ENCODE assay signal across 8 cellular contexts in genomic region chr16:71961066-71962039, GRCh38. TPM values are rescaled to one million over a fixed set of nuclear protein-coding genes. Genes with fewer than 3 reads are reported as not detected.
DNase-seq lines count a peak whose midpoint lies in the region; ATAC-seq and TF ChIP-seq lines count a peak whose summit lies in the region.

No MANE protein-coding gene starts in this region.

- no peaks in the 10 kb centered on the region for H3K36me3 Mint-ChIP-seq in activated T-helper 2 cell treated with anti-CD3 and anti-CD28 coated beads, Interferon-gamma antibody, Interleukin-2, Interleukin-4, amounts not matched to agents 10 μg/mL and 5 μg/mL and 100 μg/mL, durations not matched to agents 14 hours and 24 hours and 36 hours (ENCODE audit: low read depth)

- TF ChIP-seq CTCF in RWPE2 (IDR thresholded peaks at IDR 0.05; ENCODE audit: poor library complexity, severe bottlenecking) (peak; percentile 94), omental fat pad (IDR thresholded peaks at IDR 0.05) (peak in 1 of 3 donors; percentile 49), thoracic aorta (IDR thresholded peaks at IDR 0.05) (peak; percentile 81)

- DNase-seq in D341Med (ENCODE audit: low spot score) (peak; percentile 80), M059J (ENCODE audit: low read depth) (peak; percentile 85), RWPE2 (ENCODE audit: low spot score) (no peak), foreskin melanocyte (peak; percentile 78), omental fat pad (ENCODE audit: low spot score) (peak; percentile 80), thoracic aorta (ENCODE audit: low spot score) (peak; percentile 54)
- peak; percentile 67 for DNase-seq in activated T-helper 2 cell treated with anti-CD3 and anti-CD28 coated beads, Interferon-gamma antibody, Interleukin-2, Interleukin-4, amounts not matched to agents 10 μg/mL and 5 μg/mL and 100 μg/mL, durations not matched to agents 14 hours and 24 hours and 36 hours (ENCODE audit: low spot score)

- peaks cover 4% of the 10 kb centered on the region for H3K27me3 Mint-ChIP-seq in activated T-helper 2 cell treated with anti-CD3 and anti-CD28 coated beads, Interferon-gamma antibody, Interleukin-2, Interleukin-4, amounts not matched to agents 10 μg/mL and 5 μg/mL and 100 μg/mL, durations not matched to agents 14 hours and 24 hours and 36 hours (ENCODE audit: low read depth)

- no peak overlapping the region for H3K4me3 ChIP-seq in RWPE2 (ENCODE audit: severe bottlenecking)
- no peak overlapping the region for H3K4me3 ChIP-seq in thoracic aorta

- no peak overlapping the region for H3K27ac Mint-ChIP-seq in activated T-helper 2 cell treated with anti-CD3 and anti-CD28 coated beads, Interferon-gamma antibody, Interleukin-2, Interleukin-4, amounts not matched to agents 10 μg/mL and 5 μg/mL and 100 μg/mL, durations not matched to agents 14 hours and 24 hours and 36 hours

- H3K4me1 ChIP-seq in RWPE2 (ENCODE audit: insufficient read depth, poor library complexity, severe bottlenecking), result no peaks in the 10 kb centered on the region
- no peaks in the 10 kb centered on the region for H3K4me1 ChIP-seq in thoracic aorta (ENCODE audit: control insufficient read depth in 1 of 2, low read depth in 2 of 2)

- no peak overlapping the region for H3K4me3 Mint-ChIP-seq in activated T-helper 2 cell treated with anti-CD3 and anti-CD28 coated beads, Interferon-gamma antibody, Interleukin-2, Interleukin-4, amounts not matched to agents 10 μg/mL and 5 μg/mL and 100 μg/mL, durations not matched to agents 14 hours and 24 hours and 36 hours (ENCODE audit: low read depth)

- intact Hi-C loops in activated T-helper 2 cell treated with anti-CD3 and anti-CD28 coated beads, Interferon-gamma antibody, Interleukin-2, Interleukin-4, amounts not matched to agents 10 μg/mL and 5 μg/mL and 100 μg/mL, durations not matched to agents 14 hours and 24 hours and 36 hours (cut with micrococcal nuclease), result loop anchor here (5.0 to 10.0 kb wide), 4 partner anchors 64 to 237 kb away; partner anchors contain the start of genes AP1G1, IST1, PHLPP2 and ZNF821

- H3K27ac ChIP-seq in RWPE2 (ENCODE audit: poor library complexity, severe bottlenecking), result no peak overlapping the region
- H3K27ac ChIP-seq in thoracic aorta, result no peak overlapping the region

- no peaks in the 10 kb centered on the region for H3K27me3 ChIP-seq in RWPE2 (ENCODE audit: insufficient read depth, poor library complexity, severe bottlenecking)
- no peaks in the 10 kb centered on the region for H3K27me3 ChIP-seq in thoracic aorta (replicated peaks; ENCODE audit: insufficient read depth)

- H3K36me3 ChIP-seq in RWPE2 (ENCODE audit: low read depth), result no peaks in the 10 kb centered on the region
- no peaks in the 10 kb centered on the region for H3K36me3 ChIP-seq in thoracic aorta

- H3K4me1 Mint-ChIP-seq in activated T-helper 2 cell treated with anti-CD3 and anti-CD28 coated beads, Interferon-gamma antibody, Interleukin-2, Interleukin-4, amounts not matched to agents 10 μg/mL and 5 μg/mL and 100 μg/mL, durations not matched to agents 14 hours and 24 hours and 36 hours (ENCODE audit: low read depth), result peaks cover 18% of the 10 kb centered on the region

- no peaks in the 10 kb centered on the region for H3K9me3 Mint-ChIP-seq in activated T-helper 2 cell treated with anti-CD3 and anti-CD28 coated beads, Interferon-gamma antibody, Interleukin-2, Interleukin-4, amounts not matched to agents 10 μg/mL and 5 μg/mL and 100 μg/mL, durations not matched to agents 14 hours and 24 hours and 36 hours

- H3K9me3 ChIP-seq in RWPE2 (ENCODE audit: severe bottlenecking) (no peaks in the 10 kb centered on the region), thoracic aorta (no peaks in the 10 kb centered on the region)

- peak; percentile 88 for ATAC-seq in GM21529 (IDR thresholded peaks at IDR 0.05; ENCODE audit: unreplicated experiment)
- peak; percentile 96 for ATAC-seq in RWPE2 (ENCODE audit: low read depth)
- ATAC-seq in omental fat pad (ENCODE audit: low FRiP score), result peak; percentile 95
- peak; percentile 73 for ATAC-seq in thoracic aorta (ENCODE audit: insufficient number of reproducible peaks, low FRiP score, low read depth)

RNA-seq across cellular contexts. Expression of gene PKD1L3, which starts 38.8 kb away (rescaled TPM):
- total RNA-seq in M059J (2014; rRNA removed; shearing (Covaris generic)), result not detected in 2 replicates
- not detected in 2 replicates for total RNA-seq in activated T-helper 2 cell treated with anti-CD3 and anti-CD28 coated beads, Interferon-gamma antibody, Interleukin-2, Interleukin-4, amounts not matched to agents 10 μg/mL and 5 μg/mL and 100 μg/mL, durations not matched to agents 14 hours and 24 hours and 36 hours
- 1 to 10 TPM in 1 of 4 donors, under 1 TPM in 3; 0.60 to 1.7 (median 0.77) TPM for total RNA-seq in omental fat pad
- total RNA-seq in thoracic aorta, result 1 to 10 TPM in 1 of 2 donors, under 1 TPM in 1; 0.35 to 1.1 TPM

RNA-seq across cellular contexts. Expression of gene DHODH, which starts 47.2 kb away (rescaled TPM):
- 5.3 and 5.7 TPM in 2 replicates for total RNA-seq in M059J (2014; rRNA removed; shearing (Covaris generic))
- total RNA-seq in activated T-helper 2 cell treated with anti-CD3 and anti-CD28 coated beads, Interferon-gamma antibody, Interleukin-2, Interleukin-4, amounts not matched to agents 10 μg/mL and 5 μg/mL and 100 μg/mL, durations not matched to agents 14 hours and 24 hours and 36 hours, result 26.7 and 27.1 TPM in 2 replicates
- 10 to 100 TPM in 3 of 4 donors, 1 to 10 TPM in 1; 6.8 to 15.1 (median 11.9) TPM for total RNA-seq in omental fat pad
- 10 to 100 TPM in 1 of 2 donors, 1 to 10 TPM in 1; 4.7 to 11.1 TPM for total RNA-seq in thoracic aorta
